8 cellular contexts compared by ENCODE assay signal in genomic region chr17:4143563-4144410, GRCh38. TPM values are rescaled to one million over a fixed set of nuclear protein-coding genes. Genes with fewer than 3 reads are reported as not detected.
DNase-seq lines count a peak whose midpoint lies in the region; ATAC-seq and TF ChIP-seq lines count a peak whose summit lies in the region.

No MANE protein-coding gene starts in this region.

- H3K27ac ChIP-seq in RWPE2 (ENCODE audit: poor library complexity, severe bottlenecking), result peak overlapping the region; percentile 91

- H3K27me3 Mint-ChIP-seq in nephron (ENCODE audit: low read depth), result no peaks in the 10 kb centered on the region

- H3K36me3 ChIP-seq in RWPE2 (ENCODE audit: low read depth), result peaks cover 6% of the 10 kb centered on the region; the same call in 1 of the 2 replicates

- H3K4me3 ChIP-seq in RWPE2 (ENCODE audit: severe bottlenecking), result peak overlapping the region; percentile 76

- peaks cover 9% of the 10 kb centered on the region for H3K4me1 ChIP-seq in RWPE2 (ENCODE audit: insufficient read depth, poor library complexity, severe bottlenecking)

- peak; percentile 91 for DNase-seq in EH (ENCODE audit: low read depth)
- DNase-seq in H4 (ENCODE audit: low spot score), result peak; percentile 84
- peak; percentile 90 for DNase-seq in LoVo (ENCODE audit: low spot score)
- DNase-seq in RWPE2 (ENCODE audit: low spot score), result peak; percentile 82
- peak; percentile 96 for DNase-seq in activated effector memory CD4-positive, alpha-beta T cell treated with anti-CD3 and anti-CD28 coated beads, Interleukin-2, amount 50 U/mL, for 16 hours
- peak; percentile 87 for DNase-seq in fibroblast of the conjunctiva (ENCODE audit: low read depth)
- DNase-seq in stimulated activated naive CD4-positive, alpha-beta T cell treated with Interleukin-2 at 50 U/mL for 16 hours (lab: John Stamatoyannopoulos, UW), result peak; percentile 86

- H3K27ac Mint-ChIP-seq in nephron, result peak overlapping the region; percentile 100

- no peaks in the 10 kb centered on the region for H3K27me3 ChIP-seq in RWPE2 (ENCODE audit: insufficient read depth, poor library complexity, severe bottlenecking)

- H3K4me1 Mint-ChIP-seq in nephron, result peaks cover 34% of the 10 kb centered on the region

- no peaks in the 10 kb centered on the region for H3K36me3 Mint-ChIP-seq in nephron (ENCODE audit: low read depth)

- peak; percentile 78 for ATAC-seq in RWPE2 (ENCODE audit: low read depth)

- peak overlapping the region; percentile 99 to 100 (median 99) for H3K4me3 Mint-ChIP-seq in nephron

- TF ChIP-seq CTCF in RWPE2 (IDR thresholded peaks at IDR 0.05; ENCODE audit: poor library complexity, severe bottlenecking) (no peak), nephron (IDR thresholded peaks at IDR 0.05; ENCODE audit: unreplicated experiment in 3 of 3) (no peak)

- H3K9me3 ChIP-seq in RWPE2 (ENCODE audit: severe bottlenecking), result no peaks in the 10 kb centered on the region

- H3K9me3 Mint-ChIP-seq in nephron, result no peaks in the 10 kb centered on the region

RNA-seq across cellular contexts. Expression of gene CYB5D2, which starts 0.8 kb away (rescaled TPM):
- 16.1 and 22.3 TPM in 2 replicates for total RNA-seq in H4 (2014; rRNA removed; shearing (Covaris generic))

RNA-seq across cellular contexts. Expression of gene ZZEF1, which starts 1.0 kb away (rescaled TPM):
- total RNA-seq in H4 (2014; rRNA removed; shearing (Covaris generic)), result 5.6 and 7.0 TPM in 2 replicates

Comparison
In these comparisons a context has a peak if more than half of its experiments do, and no peak if none do; other contexts are left out.
1. Peak in every context shown above with its lines: DNase-seq, ATAC-seq, H3K4me3 ChIP-seq and H3K27ac ChIP-seq.